8 cellular contexts compared by ENCODE assay signal in genomic region chr17:41786227-41787020, GRCh38. TPM values are rescaled to one million over a fixed set of nuclear protein-coding genes. Genes with fewer than 3 reads are reported as not detected.
A peak's percentile ranks its signal among the peaks of the same experiment; 100 is the strongest.
DNase-seq lines count a peak whose midpoint lies in the region; ATAC-seq, FAIRE-seq and TF ChIP-seq lines count a peak whose summit lies in the region.

JUP (minus strand) TSS chr17:41786711; CDS start chr17:41771854, 14,857 bp downstream.

- peaks cover 46% of the 10 kb centered on the region for H3K27me3 Mint-ChIP-seq in activated CD4-positive, alpha-beta memory T cell treated with anti-CD3 and anti-CD28 coated beads, Interleukin-2, amount 10 ng/mL, durations not matched to agents 7 days and 5 days

- TF ChIP-seq POLR2A in HepG2 (IDR thresholded peaks at IDR 0.05; ENCODE audit: insufficient read depth in 1 of 2, low read depth in 2 of 2, low read length in 2 of 2) = peak; percentile 89 to 97

- peak within 1 kb of the TSS; percentile 71 for H3K9ac ChIP-seq in HepG2 (ENCODE audit: insufficient read depth, low read depth, low read length)

- H3K4me3 ChIP-seq in dorsolateral prefrontal cortex (peak within 1 kb of the TSS; percentile 54 to 90 (median 77)), HepG2 (replicated peaks in 1 of 3; ENCODE audit: insufficient read depth in 1 of 3, low read depth in 2 of 3, low read length in 3 of 3) (peak within 1 kb of the TSS; percentile 60 to 90 (median 71))

- peak; percentile 99 for FAIRE-seq in HepG2 (lab: Jason Lieb, UNC)

- POLR2A ChIA-PET in activated CD4-positive, alpha-beta memory T cell treated with anti-CD3 and anti-CD28 coated beads, Interleukin-2, amount 10 ng/mL, durations not matched to agents 7 days and 5 days (lab: Charles Lee) = interaction anchor here (0.8 to 1.1 kb wide), 3 partner anchors 10 to 97 kb away, joined by 3 to 4 read pairs (median 3); partner anchors contain the start of gene EIF1
- POLR2A ChIA-PET in HepG2 (lab: Yijun Ruan, JAX) = interaction anchor here (0.6 to 3.5 kb wide), 34 partner anchors 9 to 231 kb away, joined by 3 to 95 read pairs (median 4); partner anchors contain the start of genes DNAJC7, EIF1, FKBP10 and HAP1

- CTCF ChIA-PET in activated CD4-positive, alpha-beta memory T cell treated with anti-CD3 and anti-CD28 coated beads, Interleukin-2, amount 10 ng/mL, durations not matched to agents 7 days and 5 days (lab: Charles Lee) = interaction anchor here (0.6 to 3.2 kb wide), 13 partner anchors 8 to 234 kb away, joined by 3 to 14 read pairs (median 3); partner anchors contain the start of genes NKIRAS2 and P3H4
- CTCF ChIA-PET in HepG2 (lab: Yijun Ruan, JAX; ENCODE audit: low intra/inter-chr PET ratio, low total read pairs) = interaction anchor here (1.0 to 1.3 kb wide), 5 partner anchors 9 to 48 kb away, joined by 3 to 7 read pairs (median 4); no protein-coding TSS in a partner anchor

- DNase-seq in A172 (ENCODE audit: low spot score) (peak; percentile 100), NCI-H748 (lab: John Stamatoyannopoulos, UW; ENCODE audit: unreplicated experiment) (peak; percentile 100), dorsolateral prefrontal cortex (peak; percentile 99 to 100 (median 100)), HepG2 (ENCODE audit: low spot score) (peak; percentile 99)
- DNase-seq in activated CD4-positive, alpha-beta memory T cell treated with anti-CD3 and anti-CD28 coated beads, Interleukin-2, amount 10 ng/mL, durations not matched to agents 7 days and 5 days = peak; percentile 88
- DNase-seq in stimulated activated CD4-positive, alpha-beta T cell treated with anti-CD3 and anti-CD28 coated beads, Interleukin-2, amount 100 ng/mL, for 48 hours = peak; percentile 85 to 93

- no peaks in the 10 kb centered on the region for H3K9me3 Mint-ChIP-seq in activated CD4-positive, alpha-beta memory T cell treated with anti-CD3 and anti-CD28 coated beads, Interleukin-2, amount 10 ng/mL, durations not matched to agents 7 days and 5 days

- intact Hi-C loops in dorsolateral prefrontal cortex (cut with DNase I) (no loop called here), HepG2 (cut with micrococcal nuclease; ENCODE audit: unreplicated experiment) (loop anchor here (1.0 kb wide), 2 partner anchors 9 to 13 kb away; no protein-coding TSS in a partner anchor)

- BruUV-seq in HepG2 (replicated peaks; lab: Mats Ljungman, UMichigan) = no TSS peak

- H3K79me2 ChIP-seq in HepG2 (ENCODE audit: insufficient read depth, low read length) = peaks cover 6% of the 10 kb centered on the region

- WGBS in HepG2 (ENCODE audit: low lambda C conversion rate) = 0% methylated on average over 17 of the region's 79 CpGs

- H3K36me3 ChIP-seq in HepG2 (replicated peaks in 1 of 2; ENCODE audit: control insufficient read depth in 1 of 2, insufficient read depth in 2 of 2, low read length in 2 of 2) = no peaks in the 10 kb centered on the region

- TF ChIP-seq EP300 in HepG2 (IDR thresholded peaks at IDR 0.05; ENCODE audit: low read depth in 2 of 2, low read length in 2 of 2) (no peak), HepG2 (CRISPR knock-in tag; IDR thresholded peaks at IDR 0.05; ENCODE audit: borderline replicate concordance) (no peak)

- no peak within 1 kb of the TSS for H3K27ac Mint-ChIP-seq in activated CD4-positive, alpha-beta memory T cell treated with anti-CD3 and anti-CD28 coated beads, Interleukin-2, amount 10 ng/mL, durations not matched to agents 7 days and 5 days

- peaks cover 3% of the 10 kb centered on the region for H4K20me1 ChIP-seq in HepG2 (ENCODE audit: insufficient read depth, low read length)

- no peaks in the 10 kb centered on the region for H3K9me3 ChIP-seq in HepG2 (ENCODE audit: low read length)

- no peaks in the 10 kb centered on the region for H3K36me3 Mint-ChIP-seq in activated CD4-positive, alpha-beta memory T cell treated with anti-CD3 and anti-CD28 coated beads, Interleukin-2, amount 10 ng/mL, durations not matched to agents 7 days and 5 days (ENCODE audit: low read depth)

- peak; percentile 93 for TF ChIP-seq RAD21 in HepG2 (CRISPR knock-in tag; IDR thresholded peaks at IDR 0.05)

- H3K27me3 ChIP-seq in dorsolateral prefrontal cortex = peaks cover 0 to 6% (median 0%) of the 10 kb centered on the region in 45 donors
- H3K27me3 ChIP-seq in HepG2 (ENCODE audit: control insufficient read depth in 1 of 2, insufficient read depth in 2 of 2, low read length in 2 of 2) = no peaks in the 10 kb centered on the region; a peak in 1 of 5 replicates

- peak within 1 kb of the TSS; percentile 81 for H3K4me2 ChIP-seq in HepG2 (ENCODE audit: low read depth, low read length)

- H2AFZ ChIP-seq in HepG2 (ENCODE audit: low read length) = no peak within 1 kb of the TSS

- H3K4me3 Mint-ChIP-seq in activated CD4-positive, alpha-beta memory T cell treated with anti-CD3 and anti-CD28 coated beads, Interleukin-2, amount 10 ng/mL, durations not matched to agents 7 days and 5 days = peak within 1 kb of the TSS; percentile 44

- peaks cover 34% of the 10 kb centered on the region for H3K4me1 ChIP-seq in HepG2 (ENCODE audit: insufficient read depth, low read length)

- TF ChIP-seq CTCF in dorsolateral prefrontal cortex (IDR thresholded peaks at IDR 0.05 in 54 of 56, conservative IDR thresholded peaks at IDR 0.05 in 2 of 56; ENCODE audit: low read depth in 1 of 56, partially characterized antibody in 56 of 56) (peak in 47 of 56 donors; percentile 8 to 66 (median 41)), HepG2 (CRISPR knock-in tag; IDR thresholded peaks at IDR 0.05) (peak; percentile 83)

- in situ Hi-C loops in HepG2 (cut with HindIII; ENCODE audit: extremely low pct_ligation_motif_present, low pct_unique_long_range_greater_than_20kb) = no loop called here

- H3K27ac ChIP-seq in dorsolateral prefrontal cortex (peak within 1 kb of the TSS; percentile 22 to 91 (median 79)), HepG2 (ENCODE audit: extremely low read length, insufficient read depth, low read length) (peak within 1 kb of the TSS; percentile 62)

- H3K4me1 Mint-ChIP-seq in activated CD4-positive, alpha-beta memory T cell treated with anti-CD3 and anti-CD28 coated beads, Interleukin-2, amount 10 ng/mL, durations not matched to agents 7 days and 5 days = peaks cover 22% of the 10 kb centered on the region

- ATAC-seq in GM18909 (IDR thresholded peaks at IDR 0.05; ENCODE audit: poor library complexity, unreplicated experiment) (peak; percentile 72), HG03469 (IDR thresholded peaks at IDR 0.05; ENCODE audit: unreplicated experiment) (peak; percentile 72), HepG2 (peak; percentile 97)

TF ChIP-seq in HepG2, 621 proteins besides CTCF, POLR2A, EP300 and RAD21 (continues in another document):
- TF ChIP-seq ERF (CRISPR knock-in tag; IDR thresholded peaks at IDR 0.05) (peak; percentile 78; the same call in 1 of the 2 replicates), ZNF121 (CRISPR knock-in tag; IDR thresholded peaks at IDR 0.05) (no peak), ZNF367 (CRISPR knock-in tag; IDR thresholded peaks at IDR 0.05; ENCODE audit: borderline replicate concordance) (no peak), ZNF7 (CRISPR knock-in tag; IDR thresholded peaks at IDR 0.05) (no peak), NR0B2 (CRISPR knock-in tag; IDR thresholded peaks at IDR 0.05) (peak; percentile 81; the same call in 1 of the 2 replicates), ZNF766 (CRISPR knock-in tag; IDR thresholded peaks at IDR 0.05; ENCODE audit: borderline replicate concordance) (peak; percentile 89), YY1 (IDR thresholded peaks at IDR 0.05; ENCODE audit: insufficient read depth, insufficient replicate concordance, low read depth, low read length) (peak; percentile 64), ZNF691 (CRISPR knock-in tag; IDR thresholded peaks at IDR 0.05; ENCODE audit: borderline replicate concordance, low read depth) (peak; percentile 22; the same call in 1 of the 2 replicates)

RNA-seq across cellular contexts. Expression of gene JUP, which starts in this region (rescaled TPM):
- total RNA-seq in A172 (2014; rRNA removed; shearing (Covaris generic)) = 64.6 and 78.6 TPM in 2 replicates
- under 1 TPM; 0.35 to 0.45 TPM for total RNA-seq in activated CD4-positive, alpha-beta memory T cell treated with anti-CD3 and anti-CD28 coated beads, Interleukin-2, amount 10 ng/mL, durations not matched to agents 7 days and 5 days
- 10 to 100 TPM in 118 of 120 experiments, 1 to 10 TPM in 2; 8.2 to 46.7 (median 21.8) TPM for total RNA-seq in dorsolateral prefrontal cortex
- 20.6 and 20.9 TPM in 2 replicates for total RNA-seq in HepG2 (2016; rRNA removed; fragmentation: Illumina TruSeq; extraction: Trizol)
- total RNA-seq in HepG2 (2016; cell fraction: cytosol; rRNA removed; fragmentation: Illumina TruSeq; extraction: Trizol; ENCODE audit: low read depth) = 6.9 and 7.8 TPM in 2 replicates
- total RNA-seq in HepG2 (2016; cell fraction: insoluble cytoplasmic fraction; rRNA removed; fragmentation: Illumina TruSeq; extraction: Trizol) = 16.7 and 22.4 TPM in 2 replicates
- 11.7 and 12.0 TPM in 2 replicates for total RNA-seq in HepG2 (2016; cell fraction: membrane; rRNA removed; fragmentation: Illumina TruSeq; extraction: Trizol)
- 15.0 and 20.7 TPM in 2 replicates for total RNA-seq in HepG2 (2016; cell fraction: nucleus; rRNA removed; fragmentation: Illumina TruSeq; extraction: Trizol)
- polyA plus RNA-seq in HepG2 (2011; rRNA removed) = 12.1 and 21.4 TPM in 2 replicates
- 8.9 and 10.9 TPM in 2 replicates for polyA plus RNA-seq in HepG2 (2011; cell fraction: cytosol; rRNA removed)
- polyA plus RNA-seq in HepG2 (2011; cell fraction: nucleus; rRNA removed) = 23.8 and 30.1 TPM in 2 replicates
- 36.1 and 37.0 TPM in 2 replicates for polyA plus RNA-seq in HepG2 (2012)
- 3.5 and 4.6 TPM in 2 replicates for polyA plus RNA-seq in HepG2 (2016; cell fraction: cytosol; fragmentation: Illumina TruSeq; extraction: Trizol; ENCODE audit: low read depth)
- polyA plus RNA-seq in HepG2 (2016; cell fraction: insoluble cytoplasmic fraction; fragmentation: Illumina TruSeq; extraction: Trizol; ENCODE audit: low read depth) = 22.1 and 35.3 TPM in 2 replicates
- polyA plus RNA-seq in HepG2 (2016; cell fraction: membrane; fragmentation: Illumina TruSeq; extraction: Trizol; ENCODE audit: low read depth) = 9.5 and 10.0 TPM in 2 replicates
- 24.1 and 25.5 TPM in 2 replicates for polyA plus RNA-seq in HepG2 (2016; cell fraction: nucleus; fragmentation: Illumina TruSeq; extraction: Trizol; ENCODE audit: insufficient read depth, low read depth)
- 43.6 and 59.1 TPM in 2 replicates for polyA minus RNA-seq in HepG2 (2011; rRNA and poly(A)+ RNA removed; ENCODE audit: low replicate concordance)
- polyA minus RNA-seq in HepG2 (2011; cell fraction: cytosol; rRNA and poly(A)+ RNA removed) = 25.9 and 32.6 TPM in 2 replicates
- polyA minus RNA-seq in HepG2 (2011; cell fraction: nucleus; rRNA and poly(A)+ RNA removed) = 13.5 and 13.8 TPM in 2 replicates

Comparison
In these comparisons a context has a peak if more than half of its experiments do, and no peak if none do; other contexts are left out.
1. Peak in every context shown above with its lines: DNase-seq, ATAC-seq, H3K4me3 ChIP-seq and H3K27ac ChIP-seq.
2. RNA of gene JUP (total RNA-seq): 64.6 to 78.6 TPM in A172, 8.2 to 46.7 TPM in dorsolateral prefrontal cortex and 6.9 to 22.4 TPM in HepG2; 0.35 to 0.45 TPM in activated CD4-positive, alpha-beta memory T cell treated with anti-CD3 and anti-CD28 coated beads, Interleukin-2, amount 10 ng/mL, durations not matched to agents 7 days and 5 days; every median in the first group is over 4 times any median in the second.
3. Peak in DNase-seq in activated CD4-positive, alpha-beta memory T cell treated with anti-CD3 and anti-CD28 coated beads, Interleukin-2, amount 10 ng/mL, durations not matched to agents 7 days and 5 days; RNA of the gene not detected or under 1 TPM.